Comparison of ENCODE assay signal across 7 cellular contexts in the genomic region with DNA sequence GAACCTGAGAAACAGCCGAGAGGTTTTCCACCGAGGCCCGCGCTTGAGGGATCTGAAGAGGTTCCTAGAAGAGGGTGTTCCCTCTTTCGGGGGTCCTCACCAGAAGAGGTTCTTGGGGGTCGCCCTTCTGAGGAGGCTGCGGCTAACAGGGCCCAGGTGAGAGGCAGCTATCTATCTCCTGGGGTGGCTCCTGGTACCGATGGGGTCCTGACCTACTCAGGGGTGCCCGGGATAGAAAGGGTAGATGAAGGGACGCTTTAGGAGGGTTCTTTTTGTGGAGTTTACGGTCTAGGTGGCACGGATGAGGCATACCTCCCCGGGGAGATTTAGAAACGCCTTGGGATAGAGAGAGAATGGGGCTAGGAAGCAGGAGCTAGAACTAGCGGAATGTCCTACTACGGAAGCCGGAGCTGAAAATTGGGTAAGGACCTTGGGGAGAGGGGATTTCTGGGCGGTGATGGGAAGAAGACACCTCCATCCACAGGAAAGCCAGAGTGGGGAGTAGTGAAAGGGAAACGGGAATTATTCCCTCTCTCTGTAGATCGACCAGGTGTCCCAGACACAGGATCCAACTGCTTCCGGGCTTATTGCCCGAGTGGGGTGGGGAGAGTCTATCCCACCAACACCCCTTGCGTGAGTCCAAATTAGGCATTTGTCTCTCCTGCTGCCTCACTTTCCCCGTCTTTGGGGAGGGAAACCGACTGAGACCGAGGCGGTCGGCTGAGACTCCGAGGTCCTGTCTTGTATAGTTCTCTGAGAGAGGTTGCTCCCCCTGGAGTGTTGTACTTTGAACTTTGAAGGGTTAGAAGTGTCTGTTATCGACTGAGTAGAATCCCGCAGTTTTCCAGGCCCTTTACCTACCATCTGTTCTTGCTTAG. TPM values are rescaled to one million over a fixed set of nuclear protein-coding genes. Genes with fewer than 3 reads are reported as not detected.
DNase-seq lines count a peak whose midpoint lies in the region; ATAC-seq, FAIRE-seq and TF ChIP-seq lines count a peak whose summit lies in the region.

No MANE protein-coding gene starts in this region.

- no peak for FAIRE-seq in bronchial epithelial cell (lab: Jason Lieb, UNC)

- no peaks in the 10 kb centered on the region for H3K27me3 Mint-ChIP-seq in stimulated activated naive CD8-positive, alpha-beta T cell treated with anti-CD3 and anti-CD28 coated beads, Interleukin-15, Interleukin-2, amounts not matched to agents 100 ng/mL and 50 ng/mL, for 24 hours

- H3K9me3 Mint-ChIP-seq in stimulated activated naive CD8-positive, alpha-beta T cell treated with anti-CD3 and anti-CD28 coated beads, Interleukin-15, Interleukin-2, amounts not matched to agents 100 ng/mL and 50 ng/mL, for 24 hours, result no peaks in the 10 kb centered on the region

- H3K4me3 ChIP-seq in GM08714 (ENCODE audit: low read length) (peak overlapping the region; percentile 91), bronchial epithelial cell (ENCODE audit: low read depth, low read length) (peak overlapping the region; percentile 62), kidney epithelial cell (ENCODE audit: low read depth, low read length) (peak overlapping the region; percentile 81)

- H3K27me3 ChIP-seq in bronchial epithelial cell (ENCODE audit: control insufficient read depth, insufficient read depth, low read length) (no peaks in the 10 kb centered on the region), kidney epithelial cell (ENCODE audit: control insufficient read depth, insufficient read depth, low read length) (no peaks in the 10 kb centered on the region)

- DNase-seq in SK-N-DZ (ENCODE audit: low spot score) (peak; percentile 46), bronchial epithelial cell (ENCODE audit: low read depth) (peak; percentile 38), kidney epithelial cell (ENCODE audit: low read depth) (no peak), posterior cingulate gyrus (no peak)

- H3K4me1 Mint-ChIP-seq in stimulated activated naive CD8-positive, alpha-beta T cell treated with anti-CD3 and anti-CD28 coated beads, Interleukin-15, Interleukin-2, amounts not matched to agents 100 ng/mL and 50 ng/mL, for 24 hours (ENCODE audit: low read depth), result peaks cover 53% of the 10 kb centered on the region

- TF ChIP-seq CTCF in bronchial epithelial cell (IDR thresholded peaks at IDR 0.05; ENCODE audit: insufficient read depth, low read length, severe bottlenecking) (no peak), kidney epithelial cell (IDR thresholded peaks at IDR 0.05; ENCODE audit: insufficient read depth, low read length, poor library complexity, severe bottlenecking) (no peak)

- peak overlapping the region; percentile 100 for H3K4me3 Mint-ChIP-seq in stimulated activated naive CD8-positive, alpha-beta T cell treated with anti-CD3 and anti-CD28 coated beads, Interleukin-15, Interleukin-2, amounts not matched to agents 100 ng/mL and 50 ng/mL, for 24 hours

- H3K27ac Mint-ChIP-seq in stimulated activated naive CD8-positive, alpha-beta T cell treated with anti-CD3 and anti-CD28 coated beads, Interleukin-15, Interleukin-2, amounts not matched to agents 100 ng/mL and 50 ng/mL, for 24 hours, result peak overlapping the region; percentile 97

- H3K36me3 ChIP-seq in bronchial epithelial cell (ENCODE audit: control insufficient read depth, insufficient read depth, low read length) (peaks cover 1% of the 10 kb centered on the region), kidney epithelial cell (ENCODE audit: control insufficient read depth, insufficient read depth, low read length) (no peaks in the 10 kb centered on the region)

- peaks cover 6% of the 10 kb centered on the region for H3K36me3 Mint-ChIP-seq in stimulated activated naive CD8-positive, alpha-beta T cell treated with anti-CD3 and anti-CD28 coated beads, Interleukin-15, Interleukin-2, amounts not matched to agents 100 ng/mL and 50 ng/mL, for 24 hours (ENCODE audit: low read depth)

- intact Hi-C loops in posterior cingulate gyrus (cut with DNase I), result loop anchor here (2.0 to 5.0 kb wide), 3 partner anchors 58 to 110 kb away; a partner anchor contains a TSS

- ATAC-seq in HG02642 (IDR thresholded peaks at IDR 0.05; ENCODE audit: poor library complexity, unreplicated experiment), result peak; percentile 8

RNA-seq across cellular contexts. Expression of a gene that starts 0.7 kb away (rescaled TPM):
- polyA plus RNA-seq in SK-N-DZ (2014; cell fraction: cytosol; rRNA removed), result 50.0 and 52.9 TPM in 2 replicates
- 45.0 and 47.6 TPM in 2 replicates for polyA plus RNA-seq in SK-N-DZ (2014; cell fraction: nucleus; rRNA removed)
- total RNA-seq in bronchial epithelial cell (38.3 and 38.7 TPM in 2 replicates), kidney epithelial cell (42.7 and 59.1 TPM in 2 replicates)

RNA-seq across cellular contexts. Expression of a gene that starts 1.0 kb away (rescaled TPM):
- 164 and 204 TPM in 2 replicates for polyA plus RNA-seq in SK-N-DZ (2014; cell fraction: cytosol; rRNA removed)
- 193 and 200 TPM in 2 replicates for polyA plus RNA-seq in SK-N-DZ (2014; cell fraction: nucleus; rRNA removed)
- 62.9 and 70.3 TPM in 2 replicates for total RNA-seq in bronchial epithelial cell
- 93.4 and 94.5 TPM in 2 replicates for total RNA-seq in kidney epithelial cell

RNA-seq across cellular contexts. Expression of a gene that starts 58.2 kb away (rescaled TPM):
- 94.3 and 103 TPM in 2 replicates for polyA plus RNA-seq in SK-N-DZ (2014; cell fraction: cytosol; rRNA removed)
- 43.5 and 43.9 TPM in 2 replicates for polyA plus RNA-seq in SK-N-DZ (2014; cell fraction: nucleus; rRNA removed)
- total RNA-seq in bronchial epithelial cell, result 63.8 and 71.3 TPM in 2 replicates
- total RNA-seq in kidney epithelial cell, result 70.4 and 78.3 TPM in 2 replicates

Comparison
In these comparisons a context has a peak if more than half of its experiments do, and no peak if none do; other contexts are left out.
1. DNase-seq: peak in SK-N-DZ (single experiment) and bronchial epithelial cell (single experiment); none in kidney epithelial cell (single experiment) and posterior cingulate gyrus (0 of 10).
2. Peak in every context shown above with its lines, with median percentiles within 50 percentile points of each other: H3K4me3 ChIP-seq.